Comparison of ENCODE assay signal across 10 cellular contexts in the genomic region with DNA sequence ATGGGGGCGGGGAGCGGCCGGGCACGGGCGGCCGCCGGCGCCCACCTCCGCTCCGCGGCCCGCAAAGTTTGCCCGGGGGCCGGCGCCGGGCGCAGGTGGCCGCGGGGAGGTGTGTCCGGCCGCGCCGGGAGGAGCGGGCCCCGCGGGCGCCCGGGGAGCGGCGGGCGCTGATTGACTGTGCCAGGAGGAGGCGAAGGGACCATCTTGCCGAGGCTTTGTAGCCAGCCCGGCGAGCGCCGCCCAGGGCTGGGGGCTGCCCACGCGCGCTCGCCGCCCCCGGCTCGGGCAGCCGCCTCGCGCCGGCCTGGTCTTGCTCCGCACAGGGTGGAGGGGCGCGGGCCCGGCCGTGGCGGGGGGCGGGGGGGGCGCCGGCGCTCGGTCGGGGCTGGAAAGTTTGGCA. TPM values are rescaled to one million over a fixed set of nuclear protein-coding genes. Genes with fewer than 3 reads are reported as not detected.
A peak's percentile ranks its signal among the peaks of the same experiment; 100 is the strongest.
DNase-seq lines count a peak whose midpoint lies in the region; ATAC-seq and TF ChIP-seq lines count a peak whose summit lies in the region.
"Had no signal": no experiment of that assay in that cellular context is flagged by ENCODE, and none has a peak within 500 bp of the region (broad histone marks: within the 10 kb centered on the region; RNA-seq: fewer than 3 reads in every experiment).

No MANE protein-coding gene starts in this region.

- H3K9ac ChIP-seq in NT2/D1 (ENCODE audit: insufficient read length, low read depth): no peak overlapping the region

- H3K9me3 ChIP-seq in NT2/D1 (ENCODE audit: insufficient read depth, low read length): no peaks in the 10 kb centered on the region
- H3K9me3 ChIP-seq: gastroesophageal sphincter had no signal

- no peak for ATAC-seq in GM21526 (IDR thresholded peaks at IDR 0.05; ENCODE audit: low FRiP score, unreplicated experiment)

- H3K4me1 ChIP-seq in NT2/D1 (ENCODE audit: insufficient read depth, insufficient read length): peaks cover 4% of the 10 kb centered on the region

- TF ChIP-seq CTCF in foreskin fibroblast (IDR thresholded peaks at IDR 0.05; ENCODE audit: low read depth, low read length): no peak

- DNase-seq in DMS 273 (lab: John Stamatoyannopoulos, UW; ENCODE audit: unreplicated experiment): peak; percentile 60
- DNase-seq in DMS 273 treated with DMSO at 0.1 percent for 48 hours (lab: John Stamatoyannopoulos, UW): no peak
- DNase-seq in NT2/D1 (ENCODE audit: low read depth, low spot score): no peak
- DNase-seq in foreskin fibroblast: peak in 1 of 2 donors; percentile 30
- DNase-seq in skeletal muscle cell (ENCODE audit: low read depth): no peak
- no peak for DNase-seq in SK-N-DZ (ENCODE audit: low spot score)
- DNase-seq in COLO829 (ENCODE audit: low spot score): no peak
- DNase-seq: NCI-H510A had no signal

- H3K27me3 ChIP-seq in NT2/D1 (ENCODE audit: insufficient read depth, insufficient read length): peaks cover 36% of the 10 kb centered on the region

- H3K36me3 ChIP-seq in NT2/D1 (ENCODE audit: insufficient read depth, insufficient read length, low read length): no peaks in the 10 kb centered on the region
- H3K36me3 ChIP-seq: gastroesophageal sphincter had no signal

- H3K4me3 ChIP-seq in NT2/D1 (ENCODE audit: insufficient read length, low read depth): peak overlapping the region; percentile 42
- peak overlapping the region; percentile 47 to 48 for H3K4me3 ChIP-seq in foreskin fibroblast (ENCODE audit: low read depth in 1 of 2, low read length in 2 of 2)
- peak overlapping the region; percentile 63 for H3K4me3 ChIP-seq in skeletal muscle cell (ENCODE audit: low read depth, low read length)

RNA-seq across cellular contexts. Expression of gene EPHB2, which starts 0.4 kb away (rescaled TPM):
- 18.1 and 20.8 TPM in 2 replicates for polyA plus RNA-seq in SK-N-DZ (2014; cell fraction: cytosol; rRNA removed)
- polyA plus RNA-seq in SK-N-DZ (2014; cell fraction: nucleus; rRNA removed): 10.5 and 13.7 TPM in 2 replicates

RNA-seq across cellular contexts. Expression of gene C1QB, which starts 58.0 kb away (rescaled TPM):
- not detected in 2 replicates for polyA plus RNA-seq in SK-N-DZ (2014; cell fraction: cytosol; rRNA removed)
- polyA plus RNA-seq in SK-N-DZ (2014; cell fraction: nucleus; rRNA removed): not detected in 2 replicates
